Comparison of ENCODE assay signal across 1 cellular context in genomic region chr1:32201011-32201855, GRCh38.
TF ChIP-seq lines count a peak whose summit lies in the region.

No MANE protein-coding gene starts in this region.

TF ChIP-seq in K562, 482 proteins besides CTCF, POLR2A, EP300 and RAD21 (continued from another document):
- no peak for TF ChIP-seq HINFP (tag; conservative IDR thresholded peaks at IDR 0.05; ENCODE audit: low read depth)
- no peak for TF ChIP-seq MECOM (CRISPR knock-in tag; IDR thresholded peaks at IDR 0.05)
- peak; percentile 15; the same call in 1 of the 2 replicates for TF ChIP-seq JUND (IDR thresholded peaks at IDR 0.05; ENCODE audit: borderline replicate concordance, low read depth, low read length)
- TF ChIP-seq JUND (tag; IDR thresholded peaks at IDR 0.05; ENCODE audit: borderline replicate concordance, low read depth, low read length) = no peak
- TF ChIP-seq PML (IDR thresholded peaks at IDR 0.05; ENCODE audit: low read length) = peak; percentile 31; the same call in 1 of the 2 replicates
- no peak for TF ChIP-seq U2AF1 (optimal IDR thresholded peaks at IDR 0.05; ENCODE audit: low read depth, low read length)
- no peak for TF ChIP-seq TCF3 (CRISPR knock-in tag; IDR thresholded peaks at IDR 0.05)
- TF ChIP-seq MCM2 (IDR thresholded peaks at IDR 0.05; ENCODE audit: low read depth) = no peak
- 0 out of 2 replicates have a peak, but pooled peaks have one; percentile 54 for TF ChIP-seq RREB1 (CRISPR knock-in tag; IDR thresholded peaks at IDR 0.05)
- TF ChIP-seq KLF1 (tag; IDR thresholded peaks at IDR 0.05) = 0 out of 2 replicates have a peak, but pooled peaks have one; percentile 47
- peak; percentile 44 to 58; a peak in 2 of 4 replicates for TF ChIP-seq SIN3A (IDR thresholded peaks at IDR 0.05; ENCODE audit: borderline replicate concordance in 2 of 2, control insufficient read depth in 1 of 2, low read depth in 2 of 2, low read length in 2 of 2)
- no peak for TF ChIP-seq ETS2 (tag; IDR thresholded peaks at IDR 0.05; ENCODE audit: borderline replicate concordance, poor library complexity, severe bottlenecking)
- TF ChIP-seq KHSRP (IDR thresholded peaks at IDR 0.05) = no peak
- TF ChIP-seq DIDO1 (tag; IDR thresholded peaks at IDR 0.05; ENCODE audit: low read depth) = no peak
- peak; percentile 11; the same call in 1 of the 2 replicates for TF ChIP-seq MYC (IDR thresholded peaks at IDR 0.05; ENCODE audit: low read depth, low read length)
- no peak for TF ChIP-seq MYC (CRISPR knock-in tag; IDR thresholded peaks at IDR 0.05; ENCODE audit: borderline replicate concordance, low read depth)
- TF ChIP-seq TAF15 (IDR thresholded peaks at IDR 0.05; ENCODE audit: low read depth, low read length) = no peak
- peak; percentile 37; the same call in 1 of the 2 replicates for TF ChIP-seq POLR2AphosphoS2 (IDR thresholded peaks at IDR 0.05; ENCODE audit: low read length)
- TF ChIP-seq ZBTB2 (IDR thresholded peaks at IDR 0.05) = no peak
- peak; percentile 34 for TF ChIP-seq POLR2B (IDR thresholded peaks at IDR 0.05; ENCODE audit: low read depth, partially characterized antibody)
- TF ChIP-seq THRB (CRISPR knock-in tag; conservative IDR thresholded peaks at IDR 0.05) = no peak
- no peak for TF ChIP-seq LARP7 (IDR thresholded peaks at IDR 0.05)
- no peak for TF ChIP-seq NR2C1 (IDR thresholded peaks at IDR 0.05)
- TF ChIP-seq NR2C1 (tag; IDR thresholded peaks at IDR 0.05) = no peak
- no peak for TF ChIP-seq TFAM (CRISPR knock-in tag; conservative IDR thresholded peaks at IDR 0.05)
- peak; percentile 51 for TF ChIP-seq ZFX (CRISPR knock-in tag; IDR thresholded peaks at IDR 0.05)
- peak; percentile 70 for TF ChIP-seq POLR2G (IDR thresholded peaks at IDR 0.05; ENCODE audit: low read depth, low read length)
